Comparison of ENCODE assay signal across 25 cellular contexts in the genomic region with DNA sequence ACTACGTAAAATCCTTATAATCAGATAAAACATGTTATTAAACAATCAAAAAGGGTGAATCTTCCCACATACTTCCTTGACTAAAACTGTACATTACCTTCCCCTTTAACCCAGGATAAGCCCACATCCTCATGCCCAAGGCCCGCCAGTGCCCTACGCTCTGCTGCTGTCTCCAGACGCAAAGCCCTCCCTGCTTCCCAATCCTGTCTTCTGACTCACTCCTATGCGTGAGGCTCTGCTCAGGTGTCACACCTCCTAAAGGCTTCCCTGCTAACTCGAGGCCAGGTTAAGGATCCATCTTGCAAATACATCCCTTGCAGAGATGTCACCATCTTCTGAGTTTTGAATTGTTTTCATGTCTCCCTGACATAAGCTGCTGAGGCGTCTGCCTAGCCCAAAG.
DNase-seq lines count a peak whose midpoint lies in the region; ATAC-seq, FAIRE-seq and TF ChIP-seq lines count a peak whose summit lies in the region.
"Had no signal": no experiment of that assay in that cellular context is flagged by ENCODE, and none has a peak within 500 bp of the region (broad histone marks: within the 10 kb centered on the region; RNA-seq: fewer than 3 reads in every experiment).

No MANE protein-coding gene starts in this region.

- no peaks in the 10 kb centered on the region for H3K27me3 ChIP-seq in H1 (replicated peaks in 1 of 4; ENCODE audit: control insufficient read depth in 3 of 4, extremely low read depth in 1 of 4, insufficient read depth in 3 of 4, low read length in 3 of 4)
- H3K27me3 ChIP-seq: BLaER1 treated with 17β-estradiol and CSF1 and Interleukin-3, amounts not matched to agents 10 nM and 100 nM; breast epithelium; heart right ventricle; suprapubic skin had no signal

- no peak overlapping the region for H2BK15ac ChIP-seq in H1 (ENCODE audit: low read length)

- ATAC-seq in T-helper 17 cell (no peak), HG02981 (IDR thresholded peaks at IDR 0.05; ENCODE audit: unreplicated experiment) (no peak)
- ATAC-seq: activated CD4-positive, alpha-beta T cell treated with anti-CD3 and anti-CD28 coated beads for 36 hours had no signal

- no peak for DNase-seq in T-helper 17 cell
- DNase-seq in H1 (ENCODE audit: low read depth in 1 of 2, low spot score in 2 of 2): no peak
- DNase-seq in medulla oblongata (ENCODE audit: extremely low spot score): peak; percentile 35
- peak in 1 of 49 donors; percentile 14 for DNase-seq in substantia nigra (lab: John Stamatoyannopoulos, UW)
- no peak for DNase-seq in GDM1 (lab: John Stamatoyannopoulos, UW)
- DNase-seq in activated effector memory CD4-positive, alpha-beta T cell treated with Interleukin-2 at 50 U/mL for 16 hours: no peak
- DNase-seq: activated CD4-positive, alpha-beta T cell treated with anti-CD3 and anti-CD28 coated beads for 36 hours; activated CD8-positive, alpha-beta memory T cell treated with anti-CD3 and anti-CD28 coated beads for 24 hours; activated T-cell treated with anti-CD3 and anti-CD28 coated beads, Interleukin-2, amount 50 U/mL, for 1 hour; COR-L47; DMS79 treated with DMSO at 0.1 percent for 48 hours; heart right ventricle; left ventricle myocardium inferior; NCI-H2029 treated with DMSO at 0.1 percent for 48 hours; NCI-H226; NCI-H748 treated with DMSO at 0.1 percent for 48 hours had no signal

- peak overlapping the region; percentile 39 for H3K27ac Mint-ChIP-seq in T-helper 17 cell
- H3K27ac Mint-ChIP-seq: activated CD4-positive, alpha-beta T cell treated with anti-CD3 and anti-CD28 coated beads for 36 hours; T-helper 1 cell treated with Interleukin-12 subunit alpha and Interleukin-12 subunit beta and Interleukin-4 antibody, amounts not matched to agents 30 μg/mL and 1 μg/mL, for 36 hours had no signal

- no peak overlapping the region for H3K4me3 Mint-ChIP-seq in T-helper 17 cell
- H3K4me3 Mint-ChIP-seq: activated CD4-positive, alpha-beta T cell treated with anti-CD3 and anti-CD28 coated beads for 36 hours; IgD-negative memory B cell; T-helper 1 cell treated with Interleukin-12 subunit alpha and Interleukin-12 subunit beta and Interleukin-4 antibody, amounts not matched to agents 30 μg/mL and 1 μg/mL, for 36 hours had no signal

- no peak for TF ChIP-seq POLR2A in H1 (IDR thresholded peaks at IDR 0.05; ENCODE audit: control extremely low read depth in 1 of 2, low read depth in 2 of 2, low read length in 2 of 2)

- TF ChIP-seq EP300 in H1 (IDR thresholded peaks at IDR 0.05; ENCODE audit: borderline replicate concordance in 1 of 2, low read depth in 2 of 2, low read length in 2 of 2): no peak

- FAIRE-seq in H1 (lab: Jason Lieb, UNC): no peak
- FAIRE-seq: urothelium cell line had no signal

- H3K23ac ChIP-seq in H1 (ENCODE audit: insufficient read length): no peak overlapping the region

- H3K4ac ChIP-seq in H1 (replicated peaks; ENCODE audit: insufficient read length, low read depth, low read length): no peak overlapping the region

- peaks cover 8% of the 10 kb centered on the region for H3K36me3 Mint-ChIP-seq in T-helper 17 cell (ENCODE audit: low read depth)

- no peak overlapping the region for H3K4me3 ChIP-seq in H1 (ENCODE audit: extremely low read depth in 1 of 4, insufficient read depth in 2 of 4, low read depth in 3 of 4, low read length in 4 of 4)
- H3K4me3 ChIP-seq: BLaER1 treated with 17β-estradiol and CSF1 and Interleukin-3, amounts not matched to agents 10 nM and 100 nM; breast epithelium; GM12878; heart right ventricle; left ventricle myocardium inferior; prostate gland; suprapubic skin had no signal

- 75% methylated on average over 7 of the region's 7 CpGs; no CpG with 5 or more reads in 1 of the 2 experiments for WGBS in H1 (ENCODE audit: extremely low coverage in 1 of 2, insufficient coverage in 1 of 2, insufficient read length in 1 of 2, insufficient replicate concordance in 2 of 2, low coverage in 1 of 2, low lambda C conversion rate in 2 of 2, missing lambda C conversion rate in 1 of 2), 2 experiments

- H3K36me3 ChIP-seq in H1 (ENCODE audit: control insufficient read depth in 2 of 4, insufficient read depth in 4 of 4, low read length in 3 of 4): no peaks in the 10 kb centered on the region
- H3K36me3 ChIP-seq: breast epithelium, heart right ventricle, left ventricle myocardium inferior, prostate gland, suprapubic skin had no signal

- TF ChIP-seq RAD21 in H1 (IDR thresholded peaks at IDR 0.05 in 1 of 2, conservative IDR thresholded peaks at IDR 0.05 in 1 of 2; ENCODE audit: low read depth in 2 of 2, low read length in 2 of 2): no peak

- CTCF ChIA-PET in H1 (lab: Charles Lee; ENCODE audit: partially characterized antibody): interaction anchor here (0.9 to 1.5 kb wide), 5 partner anchors 8 to 238 kb away, joined by 3 to 8 read pairs (median 5); no protein-coding TSS in a partner anchor

- H2BK120ac ChIP-seq in H1 (replicated peaks; ENCODE audit: low read depth, low read length): no peak overlapping the region

- no peaks in the 10 kb centered on the region for H3K79me1 ChIP-seq in H1 (ENCODE audit: low read depth, low read length)

- H3K4me2 ChIP-seq in H1 (ENCODE audit: insufficient read depth in 1 of 2, low read depth in 2 of 2, low read length in 2 of 2): peak overlapping the region in 1 of 2 experiments; percentile 57; a peak in 1 of 4 replicates
- H3K4me2 ChIP-seq: BLaER1 treated with 17β-estradiol and CSF1 and Interleukin-3, amounts not matched to agents 10 nM and 100 nM had no signal

- H3K9me3 ChIP-seq in T-helper 17 cell (ENCODE audit: control insufficient read depth, low read length, poor library complexity, severe bottlenecking): no peaks in the 10 kb centered on the region
- no peaks in the 10 kb centered on the region for H3K9me3 ChIP-seq in H1 (ENCODE audit: insufficient read depth in 2 of 2, low read depth in 1 of 2, low read length in 1 of 2)
- H3K9me3 ChIP-seq: BLaER1 treated with 17β-estradiol and CSF1 and Interleukin-3, amounts not matched to agents 10 nM and 100 nM; breast epithelium; heart right ventricle; left ventricle myocardium inferior; prostate gland; suprapubic skin had no signal

- H2BK12ac ChIP-seq in H1 (ENCODE audit: low read depth, low read length): no peak overlapping the region

- H3K9ac ChIP-seq in H1 (replicated peaks in 1 of 4; ENCODE audit: extremely low read depth in 1 of 4, low read depth in 3 of 4, low read length in 3 of 4): 0 out of 7 replicates have a peak overlapping the region, but pooled peaks of 1 of the 4 experiments have one; percentile 14
- H3K9ac ChIP-seq: BLaER1 treated with 17β-estradiol and CSF1 and Interleukin-3, amounts not matched to agents 10 nM and 100 nM had no signal

- POLR2A ChIA-PET in H1 (lab: Charles Lee; ENCODE audit: partially characterized antibody): no interaction called here

- no peak overlapping the region for H3K14ac ChIP-seq in H1 (ENCODE audit: insufficient read length)

- H2AK5ac ChIP-seq in H1 (ENCODE audit: low read depth, low read length): no peak overlapping the region

- no peak overlapping the region for H2AFZ ChIP-seq in H1 (ENCODE audit: low read length)

- H3K79me2 ChIP-seq in H1 (ENCODE audit: control insufficient read depth in 1 of 2, insufficient read depth in 2 of 2, low read length in 2 of 2): peaks cover 0 to 2% of the 10 kb centered on the region in 2 experiments; a peak in 1 of 4 replicates

- TF ChIP-seq CTCF in H1 (IDR thresholded peaks at IDR 0.05; ENCODE audit: control extremely low read depth in 1 of 3, insufficient read depth in 1 of 3, low read depth in 1 of 3, low read length in 3 of 3): no peak

- no peak overlapping the region for H2BK5ac ChIP-seq in H1 (ENCODE audit: low read depth, low read length)

- no peak overlapping the region for H4K91ac ChIP-seq in H1 (replicated peaks; ENCODE audit: insufficient read length, low read length)

- H3K4me1 Mint-ChIP-seq in T-helper 17 cell: peaks cover 27% of the 10 kb centered on the region

- no peaks in the 10 kb centered on the region for H3K23me2 ChIP-seq in H1 (ENCODE audit: low read depth, low read length)

- no peaks in the 10 kb centered on the region for H3K27me3 Mint-ChIP-seq in T-helper 17 cell
- H3K27me3 Mint-ChIP-seq: activated CD4-positive, alpha-beta T cell treated with anti-CD3 and anti-CD28 coated beads for 36 hours; IgD-negative memory B cell had no signal

- H3K27ac ChIP-seq in H1 (ENCODE audit: low read depth, low read length): no peak overlapping the region
- peak overlapping the region; percentile 90 for H3K27ac ChIP-seq in substantia nigra (ENCODE audit: low read depth, low read length, poor library complexity, severe bottlenecking)
- H3K27ac ChIP-seq: BLaER1 treated with 17β-estradiol and CSF1 and Interleukin-3, amounts not matched to agents 10 nM and 100 nM; heart right ventricle; left ventricle myocardium inferior; prostate gland had no signal

- H2BK20ac ChIP-seq in H1 (ENCODE audit: low read length): peak overlapping the region; percentile 34; the same call in 1 of the 2 replicates

- H4K5ac ChIP-seq in H1 (ENCODE audit: insufficient read length, low read depth, low read length): no peak overlapping the region

- H3K4me1 ChIP-seq in H1 (replicated peaks in 1 of 4; ENCODE audit: control insufficient read depth in 3 of 4, insufficient read depth in 4 of 4, low read length in 3 of 4): peaks cover 2 to 23% (median 8%) of the 10 kb centered on the region in 4 experiments
- H3K4me1 ChIP-seq: prostate gland had no signal

- no peak overlapping the region for H3K18ac ChIP-seq in H1 (ENCODE audit: extremely low read depth, low read length)

- no peak overlapping the region for H4K8ac ChIP-seq in H1 (ENCODE audit: extremely low read depth, insufficient read depth, low read length)

- H3K56ac ChIP-seq in H1 (replicated peaks; ENCODE audit: insufficient read length, low read depth, low read length): no peak overlapping the region

- peaks cover 0 to 1% of the 10 kb centered on the region in 2 experiments for H4K20me1 ChIP-seq in H1 (replicated peaks in 1 of 2; ENCODE audit: control insufficient read depth in 1 of 2, insufficient read depth in 2 of 2, low read length in 2 of 2)

TF ChIP-seq in H1, 55 proteins besides CTCF, POLR2A, EP300 and RAD21 (continues in another document):
- TF ChIP-seq, protein P1, sequence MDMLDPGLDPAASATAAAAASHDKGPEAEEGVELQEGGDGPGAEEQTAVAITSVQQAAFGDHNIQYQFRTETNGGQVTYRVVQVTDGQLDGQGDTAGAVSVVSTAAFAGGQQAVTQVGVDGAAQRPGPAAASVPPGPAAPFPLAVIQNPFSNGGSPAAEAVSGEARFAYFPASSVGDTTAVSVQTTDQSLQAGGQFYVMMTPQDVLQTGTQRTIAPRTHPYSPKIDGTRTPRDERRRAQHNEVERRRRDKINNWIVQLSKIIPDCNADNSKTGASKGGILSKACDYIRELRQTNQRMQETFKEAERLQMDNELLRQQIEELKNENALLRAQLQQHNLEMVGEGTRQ (IDR thresholded peaks at IDR 0.05; ENCODE audit: low read length): no peak
- TF ChIP-seq BACH1 (IDR thresholded peaks at IDR 0.05; ENCODE audit: low read length) (no peak), E2F6 (IDR thresholded peaks at IDR 0.05) (peak; percentile 39; the same call in 1 of the 2 replicates)
